In the genomic region with DNA sequence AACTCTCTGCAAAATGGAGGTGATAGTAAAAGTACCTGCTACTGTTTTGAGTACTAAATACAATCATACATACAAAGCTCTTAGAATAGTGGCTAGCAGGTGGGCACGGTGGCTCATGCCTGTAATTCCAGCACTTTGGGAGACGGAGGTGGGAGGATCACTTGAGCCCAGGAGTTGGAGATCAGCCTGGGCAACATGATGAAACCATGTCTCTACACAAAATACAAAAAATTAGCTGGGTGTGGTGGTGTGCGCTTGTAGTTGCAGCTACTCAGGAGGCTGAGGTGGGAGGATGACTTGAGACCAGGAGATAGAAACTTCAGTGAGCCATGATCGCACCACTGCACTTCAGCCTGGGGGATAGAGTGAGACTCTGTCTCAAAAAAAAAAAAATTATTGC, we compare ENCODE assay signal across 23 cellular contexts.
"Had no signal": no experiment of that assay in that cellular context is flagged by ENCODE, and none has a peak within 500 bp of the region (broad histone marks: within the 10 kb centered on the region; RNA-seq: fewer than 3 reads in every experiment).

No MANE protein-coding gene starts in this region.

- H3K4me1 ChIP-seq: testis, thyroid gland, tibial artery, transverse colon, upper lobe of left lung, upper lobe of right lung, uterus, vagina had no signal

- H3K9me3 ChIP-seq: stomach, suprapubic skin, testis, thoracic aorta, thyroid gland, tibial artery, tibial nerve, transverse colon, upper lobe of left lung, upper lobe of right lung, uterus, vagina had no signal

- H3K4me3 ChIP-seq: stomach, suprapubic skin, testis, thoracic aorta, thyroid gland, tibial artery, tibial nerve, transverse colon, upper lobe of left lung, upper lobe of right lung, uterus, vagina had no signal

- DNase-seq: stimulated activated CD4-positive, alpha-beta T cell treated with anti-CD3 and anti-CD28 coated beads, Interleukin-2, amount 100 ng/mL, for 48 hours; stimulated activated CD4-positive, alpha-beta T cell treated with anti-CD3 and anti-CD28 coated beads, Interleukin-4, amount 100 ng/mL, for 1 hour; stimulated activated CD4-positive, alpha-beta T cell treated with anti-CD3 and anti-CD28 coated beads, Interleukin-4, amount 100 ng/mL, for 24 hours; stimulated activated CD4-positive, alpha-beta T cell treated with anti-CD3 and anti-CD28 coated beads, Interleukin-4, amount 100 ng/mL, for 4 hours; stimulated activated CD8-positive, alpha-beta memory T cell treated with anti-CD3 and anti-CD28 coated beads, Interleukin-4, amount 100 ng/mL, for 48 hours; stimulated activated naive B cell treated with anti-CD40 and anti-IgM and Interleukin-4, amounts not matched to agents 10 μg/mL and 1 μg/mL and 100 μg/mL, for 72 hours; stimulated activated naive CD4-positive, alpha-beta T cell treated with Interleukin-2 at 50 U/mL for 16 hours; stimulated activated naive CD8-positive, alpha-beta T cell treated with anti-CD3 and anti-CD28 coated beads, Interleukin-15, amount 100 ng/mL, for 72 hours; stimulated activated naive CD8-positive, alpha-beta T cell treated with anti-CD3 and anti-CD28 coated beads, Interleukin-15, Interleukin-2, amounts not matched to agents 100 U/mL and 50 U/mL, for 24 hours; stomach; substantia nigra; testis; thyroid gland; tibial artery; transverse colon; trophoblast cell; upper lobe of left lung; upper lobe of right lung; uterus had no signal

- H3K27ac ChIP-seq: stomach, suprapubic skin, testis, thoracic aorta, thyroid gland, tibial artery, tibial nerve, transverse colon, upper lobe of left lung, upper lobe of right lung, uterus, vagina had no signal

- H3K36me3 ChIP-seq: stomach, suprapubic skin, thoracic aorta, thyroid gland, tibial artery, tibial nerve, transverse colon, upper lobe of left lung, upper lobe of right lung, uterus, vagina had no signal

- H3K27me3 ChIP-seq: stomach, suprapubic skin, testis, thyroid gland, tibial artery, tibial nerve, upper lobe of left lung, upper lobe of right lung, uterus, vagina had no signal
